Comparison of ENCODE assay signal across 14 cellular contexts in genomic region chr10:94680544-94680943, GRCh38. TPM values are rescaled to one million over a fixed set of nuclear protein-coding genes. Genes with fewer than 3 reads are reported as not detected.
DNase-seq lines count a peak whose midpoint lies in the region; ATAC-seq, FAIRE-seq and TF ChIP-seq lines count a peak whose summit lies in the region.
"Had no signal": no experiment of that assay in that cellular context is flagged by ENCODE, and none has a peak within 500 bp of the region (broad histone marks: within the 10 kb centered on the region; RNA-seq: fewer than 3 reads in every experiment).

No MANE protein-coding gene starts in this region.

- no peak overlapping the region for H3K27ac ChIP-seq in upper lobe of left lung
- H3K27ac ChIP-seq in tibial artery: no peak overlapping the region
- H3K27ac ChIP-seq: dorsolateral prefrontal cortex, psoas muscle had no signal

- H3K9me3 ChIP-seq in upper lobe of left lung (peaks cover 0 to 4% (median 0%) of the 10 kb centered on the region in 4 donors), tibial artery (peaks cover 0 to 7% (median 0%) of the 10 kb centered on the region in 3 donors)

- intact Hi-C loops in tibial artery (cut with DNase I; ENCODE audit: low total_unique reads): no loop called here

- H3K4me1 ChIP-seq in upper lobe of left lung: no peaks in the 10 kb centered on the region
- no peaks in the 10 kb centered on the region for H3K4me1 ChIP-seq in tibial artery
- H3K4me1 ChIP-seq: psoas muscle had no signal

- DNase-seq in HTR-8/SVneo (ENCODE audit: insufficient read length, low spot score) (no peak), fibroblast of the aortic adventitia (ENCODE audit: low read depth) (peak; percentile 9), upper lobe of left lung (no peak), tibial artery (no peak), iPS-NIHi7 (ENCODE audit: extremely low spot score) (no peak)
- DNase-seq: activated CD8-positive, alpha-beta T cell treated with anti-CD3 and anti-CD28 coated beads for 36 hours; activated naive CD8-positive, alpha-beta T cell treated with anti-CD3 and anti-CD28 coated beads for 36 hours; DMS 273 treated with DMSO at 0.1 percent for 48 hours; dorsolateral prefrontal cortex; NCI-H187; psoas muscle; stimulated activated CD4-positive, alpha-beta T cell treated with anti-CD3 and anti-CD28 coated beads, Interleukin-4, amount 100 ng/mL, for 1 hour had no signal

- 18 to 22% methylated on average over 1 of the region's 1 CpG for WGBS in upper lobe of left lung, 2 donors

- H3K27me3 ChIP-seq in upper lobe of left lung: no peaks in the 10 kb centered on the region
- peaks cover 0 to 3% of the 10 kb centered on the region in 2 donors for H3K27me3 ChIP-seq in tibial artery

- ATAC-seq in GM21786 (IDR thresholded peaks at IDR 0.05; ENCODE audit: unreplicated experiment): peak; percentile 70
- ATAC-seq in upper lobe of left lung (ENCODE audit: low FRiP score in 2 of 2): peak; percentile 38 to 59
- no peak for ATAC-seq in HG02852 (IDR thresholded peaks at IDR 0.05; ENCODE audit: unreplicated experiment)
- ATAC-seq: activated CD8-positive, alpha-beta T cell treated with anti-CD3 and anti-CD28 coated beads for 36 hours; psoas muscle had no signal

- no peak for TF ChIP-seq POLR2A in upper lobe of left lung (IDR thresholded peaks at IDR 0.05)

- no peak overlapping the region for H3K4me3 ChIP-seq in fibroblast of the aortic adventitia (ENCODE audit: low read depth, low read length)
- H3K4me3 ChIP-seq in upper lobe of left lung: no peak overlapping the region
- H3K4me3 ChIP-seq in tibial artery: no peak overlapping the region
- H3K4me3 ChIP-seq: dorsolateral prefrontal cortex, psoas muscle had no signal

- FAIRE-seq in HTR-8/SVneo (lab: Jason Lieb, UNC): peak; percentile 4

- TF ChIP-seq EP300 in upper lobe of left lung (IDR thresholded peaks at IDR 0.05): peak in 1 of 4 donors; percentile 81

- TF ChIP-seq CTCF in fibroblast of the aortic adventitia (IDR thresholded peaks at IDR 0.05; ENCODE audit: insufficient read depth, low read length): no peak
- TF ChIP-seq CTCF in upper lobe of left lung (IDR thresholded peaks at IDR 0.05): no peak
- no peak for TF ChIP-seq CTCF in tibial artery (IDR thresholded peaks at IDR 0.05)

- H3K36me3 ChIP-seq in upper lobe of left lung: no peaks in the 10 kb centered on the region
- no peaks in the 10 kb centered on the region for H3K36me3 ChIP-seq in tibial artery

RNA-seq across cellular contexts. Expression of gene CYP2C18, which starts 3.0 kb away (rescaled TPM):
- not detected in 2 replicates for total RNA-seq in fibroblast of the aortic adventitia (ENCODE audit: low replicate concordance)
- total RNA-seq in upper lobe of left lung: 1 to 10 TPM in 2 of 6 donors, under 1 TPM in 4; 0.30 to 2.1 (median 0.65) TPM
- total RNA-seq: activated CD8-positive, alpha-beta T cell treated with anti-CD3 and anti-CD28 coated beads for 36 hours; activated naive CD8-positive, alpha-beta T cell treated with anti-CD3 and anti-CD28 coated beads for 36 hours; psoas muscle had no signal
